ENCODE assay signal across 8 cellular contexts in the genomic region with DNA sequence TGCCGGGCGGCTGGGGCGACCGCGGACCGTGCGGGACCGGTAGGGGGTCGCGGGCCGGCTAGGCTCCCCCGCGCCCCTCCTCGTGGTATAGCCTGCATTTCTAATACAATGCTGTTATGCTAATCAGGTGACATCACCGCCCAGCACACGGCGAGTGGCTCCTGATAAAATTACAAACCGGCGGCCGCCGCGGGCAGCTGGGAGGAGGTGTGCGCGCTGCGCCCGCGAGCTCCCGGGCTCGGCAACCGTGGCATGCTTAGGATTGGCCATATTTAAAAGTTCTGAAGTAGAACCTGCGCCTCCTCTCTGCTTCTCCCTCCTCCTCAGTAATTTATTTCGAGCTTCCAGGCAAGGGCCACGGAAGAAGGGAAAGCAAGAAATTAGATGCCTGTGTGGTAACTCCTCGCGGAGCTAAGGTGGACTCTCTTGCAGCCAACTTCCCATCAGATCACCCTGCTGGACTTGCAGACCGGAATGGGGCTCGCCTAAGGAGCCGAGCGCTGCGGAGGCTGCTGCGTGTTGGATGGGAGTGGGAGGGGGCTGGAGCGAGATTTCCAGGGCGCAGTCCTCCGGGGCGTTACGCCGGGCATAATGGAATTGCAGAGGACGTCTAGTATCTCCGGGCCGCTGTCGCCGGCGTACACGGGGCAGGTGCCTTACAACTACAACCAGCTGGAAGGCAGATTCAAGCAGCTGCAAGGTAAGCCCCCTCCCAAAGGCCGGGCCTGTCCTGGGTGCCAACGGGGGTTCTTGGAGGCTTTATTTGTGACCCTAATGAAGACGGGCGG.
DNase-seq lines count a peak whose midpoint lies in the region; ATAC-seq, FAIRE-seq and TF ChIP-seq lines count a peak whose summit lies in the region.

No MANE protein-coding gene starts in this region.

- H3K9ac ChIP-seq in HUES64 (ENCODE audit: low read depth, low read length), result peak overlapping the region; percentile 85

- FAIRE-seq in pancreas (lab: Jason Lieb, UNC), result no peak

- WGBS in HUES64, result under 1% methylated on average over 58 of the region's 58 CpGs
- 1 to 2% methylated on average over 58 of the region's 58 CpGs for WGBS in pancreas, 2 donors

- H3K4me3 ChIP-seq in HUES64 (ENCODE audit: low read length), result peak overlapping the region; percentile 86
- H3K4me3 ChIP-seq in pancreas, result peak overlapping the region; percentile 42 to 72 (median 58)

- H3K27ac Mint-ChIP-seq in glutamatergic neuron (ENCODE audit: unreplicated experiment), result peak overlapping the region; percentile 82

- peaks cover 7% of the 10 kb centered on the region for H3K27me3 Mint-ChIP-seq in glutamatergic neuron (ENCODE audit: unreplicated experiment)

- peaks cover 16% of the 10 kb centered on the region for H3K9me3 Mint-ChIP-seq in glutamatergic neuron (ENCODE audit: unreplicated experiment)

- DNase-seq in DMS 273 treated with DMSO at 0.1 percent for 48 hours (lab: John Stamatoyannopoulos, UW) (peak; percentile 43), RPMI8226 (peak; percentile 80), glutamatergic neuron (peak; percentile 78), pancreas (peak; percentile 77 to 89 (median 80))
- peak; percentile 46 for DNase-seq in activated gamma-delta T cell treated with anti-CD3 and anti-CD28 coated beads, Interleukin-2, amount 50 U/mL, for 16 hours (ENCODE audit: low read depth)

- H3K4me1 ChIP-seq in HUES64 (ENCODE audit: insufficient read depth, low read length) (peaks cover 24% of the 10 kb centered on the region), pancreas (peaks cover 4 to 27% (median 15%) of the 10 kb centered on the region in 3 donors)

- H3K27ac ChIP-seq in HUES64 (ENCODE audit: low read depth, low read length) (peak overlapping the region; percentile 90), pancreas (peak overlapping the region; percentile 96 to 99 (median 98))

- H3K36me3 Mint-ChIP-seq in glutamatergic neuron (ENCODE audit: unreplicated experiment), result no peaks in the 10 kb centered on the region

- H3K4me3 Mint-ChIP-seq in glutamatergic neuron (ENCODE audit: unreplicated experiment), result peak overlapping the region; percentile 88

- H3K27me3 ChIP-seq in HUES64 (ENCODE audit: insufficient read depth, low read length) (no peaks in the 10 kb centered on the region), pancreas (no peaks in the 10 kb centered on the region)

- H3K4me1 Mint-ChIP-seq in glutamatergic neuron (ENCODE audit: low read depth, unreplicated experiment), result peaks cover 39% of the 10 kb centered on the region

- TF ChIP-seq CTCF in glutamatergic neuron (IDR thresholded peaks at IDR 0.05; ENCODE audit: partially characterized antibody, unreplicated experiment) (no peak), pancreas (IDR thresholded peaks at IDR 0.05) (no peak)

- ATAC-seq in GM21423 (IDR thresholded peaks at IDR 0.05; ENCODE audit: unreplicated experiment) (peak; percentile 35), pancreas (peak; percentile 75 to 86 (median 85)), HG02884 (IDR thresholded peaks at IDR 0.05; ENCODE audit: unreplicated experiment) (no peak)

- H3K36me3 ChIP-seq in HUES64 (ENCODE audit: insufficient read depth, low read length), result no peaks in the 10 kb centered on the region
- H3K36me3 ChIP-seq in pancreas, result no peaks in the 10 kb centered on the region

- no peaks in the 10 kb centered on the region for H3K9me3 ChIP-seq in HUES64 (ENCODE audit: insufficient read depth, low read depth, low read length)
- H3K9me3 ChIP-seq in pancreas, result no peaks in the 10 kb centered on the region

- intact Hi-C loops in pancreas (cut with DNase I), result no loop called here
